ENCODE assay signal across 8 cellular contexts in genomic region chr14:46250113-46250703, GRCh38.
A peak's percentile ranks its signal among the peaks of the same experiment; 100 is the strongest.
DNase-seq lines count a peak whose midpoint lies in the region; ATAC-seq, FAIRE-seq and TF ChIP-seq lines count a peak whose summit lies in the region.

No MANE protein-coding gene starts in this region.

- no peak overlapping the region for H4K5ac ChIP-seq in H1 (ENCODE audit: insufficient read length, low read depth, low read length)

- no peak for ATAC-seq in pancreas
- ATAC-seq in GM19397 (IDR thresholded peaks at IDR 0.05; ENCODE audit: unreplicated experiment) = no peak
- no peak for ATAC-seq in GM18520 (IDR thresholded peaks at IDR 0.05; ENCODE audit: unreplicated experiment)

- no peak overlapping the region for H2BK20ac ChIP-seq in H1 (ENCODE audit: low read length)

- no peak overlapping the region for H3K14ac ChIP-seq in H1 (ENCODE audit: insufficient read length)

- FAIRE-seq in H1 (lab: Jason Lieb, UNC) = no peak
- peak; percentile 37 for FAIRE-seq in pancreas (lab: Jason Lieb, UNC)

- H3K56ac ChIP-seq in H1 (replicated peaks; ENCODE audit: insufficient read length, low read depth, low read length) = no peak overlapping the region

- no peak for TF ChIP-seq EP300 in H1 (IDR thresholded peaks at IDR 0.05; ENCODE audit: borderline replicate concordance in 1 of 2, low read depth in 2 of 2, low read length in 2 of 2)

- H3K4ac ChIP-seq in H1 (replicated peaks; ENCODE audit: insufficient read length, low read depth, low read length) = no peak overlapping the region

- no peaks in the 10 kb centered on the region for H3K79me2 ChIP-seq in H1 (ENCODE audit: control insufficient read depth in 1 of 2, insufficient read depth in 2 of 2, low read length in 2 of 2)

- no peaks in the 10 kb centered on the region for H4K20me1 ChIP-seq in H1 (replicated peaks in 1 of 2; ENCODE audit: control insufficient read depth in 1 of 2, insufficient read depth in 2 of 2, low read length in 2 of 2)

- H2BK15ac ChIP-seq in H1 (ENCODE audit: low read length) = no peak overlapping the region

- no peak overlapping the region for H3K9ac ChIP-seq in H1 (replicated peaks in 1 of 4; ENCODE audit: extremely low read depth in 1 of 4, low read depth in 3 of 4, low read length in 3 of 4)

- no peaks in the 10 kb centered on the region for H3K79me1 ChIP-seq in H1 (ENCODE audit: low read depth, low read length)

- H3K27ac ChIP-seq in H1 (ENCODE audit: low read depth, low read length) (no peak overlapping the region), pancreas (no peak overlapping the region)
- H3K27ac ChIP-seq in effector memory CD4-positive, alpha-beta T cell (ENCODE audit: insufficient read depth, low read length, poor library complexity, severe bottlenecking) = no peak overlapping the region

- no peak overlapping the region for H2BK5ac ChIP-seq in H1 (ENCODE audit: low read depth, low read length)

- H3K9me3 ChIP-seq in H1 (ENCODE audit: insufficient read depth in 2 of 2, low read depth in 1 of 2, low read length in 1 of 2) (no peaks in the 10 kb centered on the region; a peak in 1 of 4 replicates), pancreas (no peaks in the 10 kb centered on the region)
- H3K9me3 ChIP-seq in effector memory CD4-positive, alpha-beta T cell (ENCODE audit: control insufficient read depth, low read length) = no peaks in the 10 kb centered on the region

- no peaks in the 10 kb centered on the region for H3K36me3 ChIP-seq in H1 (ENCODE audit: control insufficient read depth in 2 of 4, insufficient read depth in 4 of 4, low read length in 3 of 4)
- H3K36me3 ChIP-seq in pancreas = no peaks in the 10 kb centered on the region
- no peaks in the 10 kb centered on the region for H3K36me3 ChIP-seq in effector memory CD4-positive, alpha-beta T cell (ENCODE audit: control insufficient read depth, insufficient read depth, low read length)

- POLR2A ChIA-PET in H1 (lab: Charles Lee; ENCODE audit: partially characterized antibody) = no interaction called here

- peak; percentile 65 to 74 for TF ChIP-seq RAD21 in H1 (IDR thresholded peaks at IDR 0.05 in 1 of 2, conservative IDR thresholded peaks at IDR 0.05 in 1 of 2; ENCODE audit: low read depth in 2 of 2, low read length in 2 of 2)

- H3K27me3 ChIP-seq in H1 (replicated peaks in 1 of 4; ENCODE audit: control insufficient read depth in 3 of 4, extremely low read depth in 1 of 4, insufficient read depth in 3 of 4, low read length in 3 of 4) (no peaks in the 10 kb centered on the region), pancreas (no peaks in the 10 kb centered on the region)
- H3K27me3 ChIP-seq in effector memory CD4-positive, alpha-beta T cell (replicated peaks; ENCODE audit: control insufficient read depth, insufficient read depth, low read length, poor library complexity, severe bottlenecking) = no peaks in the 10 kb centered on the region

- TF ChIP-seq POLR2A in H1 (IDR thresholded peaks at IDR 0.05; ENCODE audit: control extremely low read depth in 1 of 2, low read depth in 2 of 2, low read length in 2 of 2) = no peak

- H3K18ac ChIP-seq in H1 (ENCODE audit: extremely low read depth, low read length) = no peak overlapping the region

- peaks cover 1% of the 10 kb centered on the region; the same call in 1 of the 2 replicates for H3K23me2 ChIP-seq in H1 (ENCODE audit: low read depth, low read length)

- no peak overlapping the region for H4K91ac ChIP-seq in H1 (replicated peaks; ENCODE audit: insufficient read length, low read length)

- no peak overlapping the region for H2BK120ac ChIP-seq in H1 (replicated peaks; ENCODE audit: low read depth, low read length)

- no peak overlapping the region for H4K8ac ChIP-seq in H1 (ENCODE audit: extremely low read depth, insufficient read depth, low read length)

- no peak overlapping the region for H2AK5ac ChIP-seq in H1 (ENCODE audit: low read depth, low read length)

- intact Hi-C loops in pancreas (cut with DNase I) = no loop called here

- DNase-seq in NCI-H1105 treated with DMSO at 0.1 percent for 48 hours (lab: John Stamatoyannopoulos, UW) (peak; percentile 46), NCI-H1105 (lab: John Stamatoyannopoulos, UW) (no peak), MV-4-11 (lab: John Stamatoyannopoulos, UW) (peak; percentile 15), H1 (ENCODE audit: low read depth in 1 of 2, low spot score in 2 of 2) (no peak), pancreas (no peak)
- no peak for DNase-seq in effector memory CD4-positive, alpha-beta T cell

- H3K4me1 ChIP-seq in H1 (replicated peaks in 1 of 4; ENCODE audit: control insufficient read depth in 3 of 4, insufficient read depth in 4 of 4, low read length in 3 of 4) (no peaks in the 10 kb centered on the region), pancreas (no peaks in the 10 kb centered on the region)
- no peaks in the 10 kb centered on the region for H3K4me1 ChIP-seq in effector memory CD4-positive, alpha-beta T cell (ENCODE audit: control insufficient read depth, insufficient read depth, low read length, poor library complexity, severe bottlenecking)

- no peak overlapping the region for H3K23ac ChIP-seq in H1 (ENCODE audit: insufficient read length)

- CTCF ChIA-PET in H1 (lab: Charles Lee; ENCODE audit: partially characterized antibody) = interaction anchor here (0.5 to 5.2 kb wide), 17 partner anchors 9 to 438 kb away, joined by 3 to 36 read pairs (median 3); no protein-coding TSS in a partner anchor

- H2BK12ac ChIP-seq in H1 (ENCODE audit: low read depth, low read length) = no peak overlapping the region

- no peak overlapping the region for H3K4me2 ChIP-seq in H1 (ENCODE audit: insufficient read depth in 1 of 2, low read depth in 2 of 2, low read length in 2 of 2)

- H2AFZ ChIP-seq in H1 (ENCODE audit: low read length) = no peak overlapping the region

- TF ChIP-seq CTCF in H1 (IDR thresholded peaks at IDR 0.05; ENCODE audit: control extremely low read depth in 1 of 3, insufficient read depth in 1 of 3, low read depth in 1 of 3, low read length in 3 of 3) (peak in 2 of 3 experiments; percentile 41 to 63; a peak in 2 of 4 replicates), pancreas (IDR thresholded peaks at IDR 0.05) (peak in 3 of 4 donors; percentile 30 to 44 (median 33))

- H3K4me3 ChIP-seq in H1 (ENCODE audit: extremely low read depth in 1 of 4, insufficient read depth in 2 of 4, low read depth in 3 of 4, low read length in 4 of 4) (no peak overlapping the region), pancreas (no peak overlapping the region)
- no peak overlapping the region for H3K4me3 ChIP-seq in effector memory CD4-positive, alpha-beta T cell (ENCODE audit: insufficient read depth, low read depth, low read length, poor library complexity, severe bottlenecking)

TF ChIP-seq in H1, 55 proteins besides CTCF, POLR2A, EP300 and RAD21 (continues in another document):
- TF ChIP-seq, protein P1, sequence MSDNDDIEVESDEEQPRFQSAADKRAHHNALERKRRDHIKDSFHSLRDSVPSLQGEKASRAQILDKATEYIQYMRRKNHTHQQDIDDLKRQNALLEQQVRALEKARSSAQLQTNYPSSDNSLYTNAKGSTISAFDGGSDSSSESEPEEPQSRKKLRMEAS (IDR thresholded peaks at IDR 0.05) = no peak
- TF ChIP-seq NANOG (IDR thresholded peaks at IDR 0.05; ENCODE audit: insufficient read depth, low read depth, low read length, poor library complexity, severe bottlenecking) (no peak), EZH2 (IDR thresholded peaks at IDR 0.05; ENCODE audit: low read depth, low read length, severe bottlenecking) (no peak), RNF2 (IDR thresholded peaks at IDR 0.05; ENCODE audit: borderline replicate concordance, low read depth, low read length, missing control alignments, poor library complexity, severe bottlenecking) (no peak), SAP30 (IDR thresholded peaks at IDR 0.05; ENCODE audit: insufficient read depth, insufficient replicate concordance, low read length) (no peak), EGR1 (IDR thresholded peaks at IDR 0.05; ENCODE audit: borderline replicate concordance, low read depth, low read length) (no peak), BACH1 (IDR thresholded peaks at IDR 0.05; ENCODE audit: low read length) (no peak), JUND (IDR thresholded peaks at IDR 0.05; ENCODE audit: low read length) (no peak), CHD2 (IDR thresholded peaks at IDR 0.05; ENCODE audit: low read length) (no peak), ATF2 (IDR thresholded peaks at IDR 0.05; ENCODE audit: low read length) (no peak), SP4 (IDR thresholded peaks at IDR 0.05; ENCODE audit: low read length) (no peak), KDM4A (IDR thresholded peaks at IDR 0.05; ENCODE audit: low read depth, low read length, severe bottlenecking) (no peak), CREB1 (IDR thresholded peaks at IDR 0.05) (no peak), KDM5A (IDR thresholded peaks at IDR 0.05; ENCODE audit: low read length) (no peak), SUZ12 (IDR thresholded peaks at IDR 0.05; ENCODE audit: low read length) (no peak), GABPA (IDR thresholded peaks at IDR 0.05; ENCODE audit: borderline replicate concordance, insufficient read depth, low read length) (no peak)

Comparison
In these comparisons a context has a peak if more than half of its experiments do, and no peak if none do; other contexts are left out.
1. DNase-seq: peak in NCI-H1105 treated with DMSO at 0.1 percent for 48 hours (single experiment) and MV-4-11 (single experiment); none in NCI-H1105 (single experiment), H1 (0 of 2), pancreas (0 of 6) and effector memory CD4-positive, alpha-beta T cell (0 of 3).